ENCODE assay signal across 8 cellular contexts in the genomic region with DNA sequence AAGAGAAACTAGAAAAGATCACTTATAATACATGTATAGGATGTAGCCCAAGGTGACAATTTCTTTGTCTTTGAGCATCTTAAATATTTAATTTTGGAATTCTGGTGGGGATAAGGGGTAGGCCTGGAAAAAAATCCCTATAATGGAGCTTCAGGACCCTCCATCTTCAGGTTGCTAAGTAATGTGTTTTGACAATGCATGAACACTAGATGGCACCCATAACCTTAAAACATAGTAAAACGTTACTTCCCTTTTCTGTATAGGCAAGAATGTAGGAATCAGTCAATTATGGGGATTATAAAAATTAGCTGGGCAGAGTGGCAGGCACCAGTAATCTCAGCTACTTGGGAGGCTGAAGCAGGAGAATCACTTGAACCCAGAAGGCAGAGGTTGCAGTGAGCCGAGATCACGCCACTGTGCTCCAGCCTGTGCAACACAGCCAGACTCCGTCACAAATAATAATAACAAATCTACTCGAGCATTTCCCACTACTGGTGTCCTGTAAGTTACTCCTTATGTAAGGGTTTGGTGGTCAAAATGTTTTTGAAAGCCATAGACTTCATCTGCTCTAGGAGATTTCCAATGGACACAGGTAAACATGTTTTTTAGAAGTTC.
DNase-seq lines count a peak whose midpoint lies in the region; ATAC-seq and TF ChIP-seq lines count a peak whose summit lies in the region.

No MANE protein-coding gene starts in this region.

- H3K36me3 ChIP-seq in kidney epithelial cell (ENCODE audit: control insufficient read depth, insufficient read depth, low read length): no peaks in the 10 kb centered on the region
- H3K36me3 ChIP-seq in upper lobe of right lung: no peaks in the 10 kb centered on the region

- H3K27ac ChIP-seq in upper lobe of right lung: no peak overlapping the region

- TF ChIP-seq CTCF in kidney epithelial cell (IDR thresholded peaks at IDR 0.05; ENCODE audit: insufficient read depth, low read length, poor library complexity, severe bottlenecking) (peak; percentile 53), upper lobe of right lung (IDR thresholded peaks at IDR 0.05) (peak; percentile 56)

- no peaks in the 10 kb centered on the region for H3K9me3 Mint-ChIP-seq in stimulated activated naive CD8-positive, alpha-beta T cell treated with anti-CD3 and anti-CD28 coated beads, Interleukin-15, amount 100 ng/mL, for 72 hours
- H3K9me3 Mint-ChIP-seq in activated T-cell treated with anti-CD3 and anti-CD28 coated beads, Interleukin-2, amount 50 U/mL, for 24 hours: no peaks in the 10 kb centered on the region

- no peaks in the 10 kb centered on the region for H3K4me1 ChIP-seq in upper lobe of right lung

- no peaks in the 10 kb centered on the region for H3K9me3 ChIP-seq in upper lobe of right lung

- ATAC-seq in stimulated activated naive CD8-positive, alpha-beta T cell treated with anti-CD3 and anti-CD28 coated beads, Interleukin-15, amount 100 ng/mL, for 72 hours: peak; percentile 33
- ATAC-seq in stimulated activated naive CD8-positive, alpha-beta T cell treated with anti-CD3 and anti-CD28 coated beads, Interleukin-15, Interleukin-2, amounts not matched to agents 100 U/mL and 50 U/mL, for 24 hours: no peak
- ATAC-seq in HG02759 (IDR thresholded peaks at IDR 0.05; ENCODE audit: unreplicated experiment) (peak; percentile 81), upper lobe of right lung (peak; percentile 71)

- no peaks in the 10 kb centered on the region for H3K27me3 Mint-ChIP-seq in stimulated activated naive CD8-positive, alpha-beta T cell treated with anti-CD3 and anti-CD28 coated beads, Interleukin-15, amount 100 ng/mL, for 72 hours
- H3K27me3 Mint-ChIP-seq in activated T-cell treated with anti-CD3 and anti-CD28 coated beads, Interleukin-2, amount 50 U/mL, for 24 hours: peaks cover 6% of the 10 kb centered on the region

- intact Hi-C loops in upper lobe of right lung (cut with DNase I): no loop called here

- no peaks in the 10 kb centered on the region for H3K36me3 Mint-ChIP-seq in activated T-cell treated with anti-CD3 and anti-CD28 coated beads, Interleukin-2, amount 50 U/mL, for 24 hours (ENCODE audit: low read depth)

- H3K4me3 ChIP-seq in kidney epithelial cell (ENCODE audit: low read depth, low read length): no peak overlapping the region
- H3K4me3 ChIP-seq in upper lobe of right lung: peak overlapping the region; percentile 22

- DNase-seq in stimulated activated naive CD8-positive, alpha-beta T cell treated with anti-CD3 and anti-CD28 coated beads, Interleukin-15, amount 100 ng/mL, for 72 hours: no peak
- DNase-seq in stimulated activated naive CD8-positive, alpha-beta T cell treated with anti-CD3 and anti-CD28 coated beads, Interleukin-15, Interleukin-2, amounts not matched to agents 100 U/mL and 50 U/mL, for 24 hours: no peak
- DNase-seq in NCI-H2081 (lab: John Stamatoyannopoulos, UW): peak; percentile 34 to 52
- DNase-seq in amniotic epithelial cell (ENCODE audit: low read depth): peak; percentile 39
- DNase-seq in kidney epithelial cell (ENCODE audit: low read depth): no peak
- no peak for DNase-seq in upper lobe of right lung
- no peak for DNase-seq in activated T-cell treated with anti-CD3 and anti-CD28 coated beads, Interleukin-2, amount 50 U/mL, for 24 hours

- H3K4me1 Mint-ChIP-seq in stimulated activated naive CD8-positive, alpha-beta T cell treated with anti-CD3 and anti-CD28 coated beads, Interleukin-15, amount 100 ng/mL, for 72 hours: no peaks in the 10 kb centered on the region
- no peaks in the 10 kb centered on the region for H3K4me1 Mint-ChIP-seq in activated T-cell treated with anti-CD3 and anti-CD28 coated beads, Interleukin-2, amount 50 U/mL, for 24 hours (ENCODE audit: low read depth)

- no peak overlapping the region for H3K27ac Mint-ChIP-seq in stimulated activated naive CD8-positive, alpha-beta T cell treated with anti-CD3 and anti-CD28 coated beads, Interleukin-15, amount 100 ng/mL, for 72 hours
- no peak overlapping the region for H3K27ac Mint-ChIP-seq in activated T-cell treated with anti-CD3 and anti-CD28 coated beads, Interleukin-2, amount 50 U/mL, for 24 hours

- no peak overlapping the region for H3K4me3 Mint-ChIP-seq in stimulated activated naive CD8-positive, alpha-beta T cell treated with anti-CD3 and anti-CD28 coated beads, Interleukin-15, amount 100 ng/mL, for 72 hours
- H3K4me3 Mint-ChIP-seq in activated T-cell treated with anti-CD3 and anti-CD28 coated beads, Interleukin-2, amount 50 U/mL, for 24 hours: no peak overlapping the region

- H3K27me3 ChIP-seq in kidney epithelial cell (ENCODE audit: control insufficient read depth, insufficient read depth, low read length): no peaks in the 10 kb centered on the region
- H3K27me3 ChIP-seq in upper lobe of right lung: no peaks in the 10 kb centered on the region

Comparison
In these comparisons a context has a peak if more than half of its experiments do, and no peak if none do; other contexts are left out.
1. DNase-seq: peak in NCI-H2081 (2 of 2) and amniotic epithelial cell (single experiment); none in stimulated activated naive CD8-positive, alpha-beta T cell treated with anti-CD3 and anti-CD28 coated beads, Interleukin-15, amount 100 ng/mL, for 72 hours (0 of 2), stimulated activated naive CD8-positive, alpha-beta T cell treated with anti-CD3 and anti-CD28 coated beads, Interleukin-15, Interleukin-2, amounts not matched to agents 100 U/mL and 50 U/mL, for 24 hours (single experiment), kidney epithelial cell (single experiment), upper lobe of right lung (single experiment) and activated T-cell treated with anti-CD3 and anti-CD28 coated beads, Interleukin-2, amount 50 U/mL, for 24 hours (single experiment).